In the genomic region with DNA sequence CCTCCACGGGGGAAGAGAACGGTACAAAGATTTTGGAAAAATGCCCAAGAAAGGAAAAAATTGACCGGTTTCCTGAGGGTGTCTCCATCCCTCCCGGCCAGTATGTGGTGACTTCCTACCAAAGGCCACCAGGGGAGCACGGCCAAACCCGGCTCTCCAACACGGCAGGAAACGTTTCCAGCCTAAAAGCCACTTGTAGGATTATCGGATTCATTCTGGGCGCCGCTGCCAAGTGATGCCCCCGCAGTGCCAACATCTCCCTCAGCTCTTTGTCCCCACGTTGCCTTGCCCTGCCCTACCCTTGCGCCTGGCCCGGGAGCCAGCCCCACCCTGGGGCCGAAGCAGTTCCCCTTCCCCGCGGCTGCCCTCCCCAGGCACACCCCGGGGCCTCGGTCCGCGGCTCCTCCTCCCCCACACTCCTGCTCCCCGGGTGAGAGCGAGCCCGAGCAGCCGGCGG, we compare ENCODE assay signal across 8 cellular contexts. TPM values are rescaled to one million over a fixed set of nuclear protein-coding genes. Genes with fewer than 3 reads are reported as not detected.
A peak's percentile ranks its signal among the peaks of the same experiment; 100 is the strongest.
DNase-seq lines count a peak whose midpoint lies in the region; ATAC-seq, FAIRE-seq and TF ChIP-seq lines count a peak whose summit lies in the region.

No MANE protein-coding gene starts in this region.

- peak overlapping the region; percentile 86 to 99 for H3K14ac ChIP-seq in mesenchymal stem cell (ENCODE audit: low read length in 2 of 2)

- FAIRE-seq in GM12891 (lab: Jason Lieb, UNC) = peak; percentile 82

- H3K4me3 ChIP-seq in AG04449 (ENCODE audit: low read depth, low read length) (peak overlapping the region; percentile 86), endocrine pancreas (ENCODE audit: control insufficient read depth, insufficient read depth, low read length) (peak overlapping the region; percentile 75), mesenchymal stem cell (ENCODE audit: insufficient read depth in 1 of 2, low read depth in 1 of 2, low read length in 2 of 2) (peak overlapping the region; percentile 82 to 99), stomach smooth muscle (ENCODE audit: low read length in 2 of 2) (peak overlapping the region; percentile 60 to 91)

- H4K91ac ChIP-seq in mesenchymal stem cell (ENCODE audit: low read length) = peak overlapping the region; percentile 99

- H3K4ac ChIP-seq in mesenchymal stem cell (ENCODE audit: low read depth in 1 of 2, low read length in 2 of 2) = peak overlapping the region; percentile 98 to 100

- H3K27me3 Mint-ChIP-seq in activated CD4-positive, alpha-beta T cell treated with anti-CD3 and anti-CD28 coated beads, Interleukin-2, amount 10 ng/mL, durations not matched to agents 7 days and 5 days = peaks cover 12% of the 10 kb centered on the region

- DNase-seq in AG04449 (ENCODE audit: low read depth, low spot score) = no peak
- no peak for DNase-seq in GM12891 (ENCODE audit: insufficient read length, low spot score)
- DNase-seq in NCI-H1694 treated with DMSO at 0.1 percent for 48 hours (lab: John Stamatoyannopoulos, UW) = peak; percentile 24
- peak; percentile 36 for DNase-seq in activated CD4-positive, alpha-beta T cell treated with anti-CD3 and anti-CD28 coated beads, Interleukin-2, amount 10 ng/mL, durations not matched to agents 7 days and 5 days
- peak; percentile 87 for DNase-seq in mesenchymal stem cell

- H3K9me3 Mint-ChIP-seq in activated CD4-positive, alpha-beta T cell treated with anti-CD3 and anti-CD28 coated beads, Interleukin-2, amount 10 ng/mL, durations not matched to agents 7 days and 5 days = no peaks in the 10 kb centered on the region

- WGBS in mesenchymal stem cell = under 1% methylated on average over 25 of the region's 27 CpGs

- peak overlapping the region in 1 of 2 experiments; percentile 80 for H2BK12ac ChIP-seq in mesenchymal stem cell (ENCODE audit: low read length in 2 of 2)

- peak; percentile 66 for TF ChIP-seq CTCF in AG04449 (IDR thresholded peaks at IDR 0.05; ENCODE audit: insufficient read depth, low read length, missing control alignments)

- CTCF ChIA-PET in AG04449 (lab: Yijun Ruan, JAX) = interaction anchor here (3.2 to 8.2 kb wide), 2 partner anchors 89 to 93 kb away, joined by 8 to 35 read pairs; no protein-coding TSS in a partner anchor
- CTCF ChIA-PET in activated CD4-positive, alpha-beta T cell treated with anti-CD3 and anti-CD28 coated beads, Interleukin-2, amount 10 ng/mL, durations not matched to agents 7 days and 5 days (lab: Charles Lee) = interaction anchor here (1.0 to 1.4 kb wide), 2 partner anchors 8 to 17 kb away, joined by 3 read pairs; no protein-coding TSS in a partner anchor

- H3K27ac ChIP-seq in mesenchymal stem cell (ENCODE audit: low read length, poor library complexity, severe bottlenecking) (peak overlapping the region; percentile 42), stomach smooth muscle (ENCODE audit: low read length) (peak overlapping the region; percentile 92)

- peak overlapping the region; percentile 3 for H2BK120ac ChIP-seq in mesenchymal stem cell (ENCODE audit: low read depth, low read length)

- POLR2A ChIA-PET in AG04449 (lab: Yijun Ruan, JAX) = interaction anchor here (1.0 kb wide), 2 partner anchors 29 to 61 kb away, joined by 4 to 5 read pairs; partner anchors contain the start of gene INPP5K
- POLR2A ChIA-PET in activated CD4-positive, alpha-beta T cell treated with anti-CD3 and anti-CD28 coated beads, Interleukin-2, amount 10 ng/mL, durations not matched to agents 7 days and 5 days (lab: Charles Lee) = no interaction called here

- peaks cover 4% of the 10 kb centered on the region for H3K79me1 ChIP-seq in mesenchymal stem cell (replicated peaks; ENCODE audit: low read length, poor library complexity, severe bottlenecking)

- H3K36me3 ChIP-seq in endocrine pancreas (ENCODE audit: control insufficient read depth, insufficient read depth, low read length) (no peaks in the 10 kb centered on the region), mesenchymal stem cell (ENCODE audit: control insufficient read depth in 1 of 2, insufficient read depth in 2 of 2, low read depth in 1 of 2, low read length in 2 of 2) (peaks cover 8 to 14% of the 10 kb centered on the region in 2 experiments), stomach smooth muscle (ENCODE audit: control insufficient read depth in 2 of 2, insufficient read depth in 2 of 2, low read length in 2 of 2) (no peaks in the 10 kb centered on the region)

- peak overlapping the region; percentile 91 for H3K4me2 ChIP-seq in mesenchymal stem cell (ENCODE audit: low read length, poor library complexity, severe bottlenecking)

- peaks cover 42% of the 10 kb centered on the region for H3K4me1 Mint-ChIP-seq in activated CD4-positive, alpha-beta T cell treated with anti-CD3 and anti-CD28 coated beads, Interleukin-2, amount 10 ng/mL, durations not matched to agents 7 days and 5 days

- H2BK5ac ChIP-seq in mesenchymal stem cell (ENCODE audit: low read depth, low read length, poor library complexity, severe bottlenecking) = peak overlapping the region; percentile 98

- TF ChIP-seq POLR2A in GM12891 (IDR thresholded peaks at IDR 0.05; ENCODE audit: low read depth, low read length) = no peak

- H2AK5ac ChIP-seq in mesenchymal stem cell (ENCODE audit: low read length, severe bottlenecking) = no peak overlapping the region

- H3K4me3 Mint-ChIP-seq in activated CD4-positive, alpha-beta T cell treated with anti-CD3 and anti-CD28 coated beads, Interleukin-2, amount 10 ng/mL, durations not matched to agents 7 days and 5 days = peak overlapping the region; percentile 90

- H3K9me3 ChIP-seq in endocrine pancreas (ENCODE audit: control insufficient read depth, low read length) (no peaks in the 10 kb centered on the region), mesenchymal stem cell (ENCODE audit: control insufficient read depth, low read length) (no peaks in the 10 kb centered on the region), stomach smooth muscle (ENCODE audit: control insufficient read depth in 2 of 2, low read length in 2 of 2) (no peaks in the 10 kb centered on the region)

- peak overlapping the region; percentile 90 for H2BK15ac ChIP-seq in mesenchymal stem cell (ENCODE audit: low read depth, poor library complexity, severe bottlenecking)

- peak overlapping the region; percentile 94 for H4K8ac ChIP-seq in mesenchymal stem cell (ENCODE audit: low read length)

- peak overlapping the region in 1 of 2 experiments; percentile 91 for H3K23ac ChIP-seq in mesenchymal stem cell (ENCODE audit: low read length in 2 of 2)

- H3K4me1 ChIP-seq in endocrine pancreas (ENCODE audit: control insufficient read depth, insufficient read depth, low read length) (peaks cover 8% of the 10 kb centered on the region), mesenchymal stem cell (ENCODE audit: control insufficient read depth, insufficient read depth, low read depth, low read length) (peaks cover 20% of the 10 kb centered on the region), stomach smooth muscle (ENCODE audit: control insufficient read depth, insufficient read depth, low read length) (peaks cover 17% of the 10 kb centered on the region)

- peaks cover 21% of the 10 kb centered on the region for H3K36me3 Mint-ChIP-seq in activated CD4-positive, alpha-beta T cell treated with anti-CD3 and anti-CD28 coated beads, Interleukin-2, amount 10 ng/mL, durations not matched to agents 7 days and 5 days (ENCODE audit: low read depth)

- H3K9ac ChIP-seq in endocrine pancreas (ENCODE audit: control insufficient read depth, insufficient read depth, low read length) (peak overlapping the region; percentile 87), mesenchymal stem cell (ENCODE audit: low read length) (peak overlapping the region; percentile 96), stomach smooth muscle (ENCODE audit: low read length in 2 of 2) (peak overlapping the region; percentile 83 to 86)

- peak overlapping the region; percentile 92 for H3K27ac Mint-ChIP-seq in activated CD4-positive, alpha-beta T cell treated with anti-CD3 and anti-CD28 coated beads, Interleukin-2, amount 10 ng/mL, durations not matched to agents 7 days and 5 days

- H3K27me3 ChIP-seq in endocrine pancreas (ENCODE audit: control insufficient read depth, insufficient read depth, low read length) (no peaks in the 10 kb centered on the region), mesenchymal stem cell (ENCODE audit: control insufficient read depth in 1 of 2, insufficient read depth in 1 of 2, low read length in 2 of 2) (no peaks in the 10 kb centered on the region), stomach smooth muscle (ENCODE audit: control insufficient read depth in 1 of 2, insufficient read depth in 2 of 2, low read length in 2 of 2) (no peaks in the 10 kb centered on the region)

- H2AFZ ChIP-seq in mesenchymal stem cell (ENCODE audit: low read depth, low read length) = no peak overlapping the region

- peak; percentile 30 for ATAC-seq in HG02852 (IDR thresholded peaks at IDR 0.05; ENCODE audit: unreplicated experiment)

- H3K18ac ChIP-seq in mesenchymal stem cell (ENCODE audit: low read depth in 1 of 2, low read length in 2 of 2) = peak overlapping the region; percentile 98 to 99

TF ChIP-seq in GM12891, 5 proteins besides CTCF, POLR2A, EP300 and RAD21:
- 0 out of 2 replicates have a peak, but pooled peaks have one; percentile 14 for TF ChIP-seq POLR2AphosphoS5 (IDR thresholded peaks at IDR 0.05; ENCODE audit: low read depth, low read length)
- no peak for TF ChIP-seq POU2F2 (IDR thresholded peaks at IDR 0.05; ENCODE audit: low read depth, low read length)
- no peak for TF ChIP-seq PAX5 (IDR thresholded peaks at IDR 0.05; ENCODE audit: insufficient read depth, low read length, severe bottlenecking)
- TF ChIP-seq SPI1 (IDR thresholded peaks at IDR 0.05; ENCODE audit: low read depth, low read length) = peak; percentile 40; the same call in 1 of the 2 replicates
- no peak for TF ChIP-seq TAF1 (IDR thresholded peaks at IDR 0.05; ENCODE audit: low read depth, low read length)

RNA-seq across cellular contexts. Expression of gene CRK, which starts 0.7 kb away (rescaled TPM):
- 4.2 TPM for polyA plus RNA-seq in GM12891 (2012; ENCODE audit: low read depth, missing spikeins)
- 10 to 100 TPM; 17.5 to 18.4 TPM for total RNA-seq in activated CD4-positive, alpha-beta T cell treated with anti-CD3 and anti-CD28 coated beads, Interleukin-2, amount 10 ng/mL, durations not matched to agents 7 days and 5 days
- polyA plus RNA-seq in mesenchymal stem cell (2013, experiment 1 of 2) = 51.6 TPM
- polyA plus RNA-seq in mesenchymal stem cell (2013, experiment 2 of 2) = 53.7 TPM

RNA-seq across cellular contexts. Expression of gene MYO1C, which starts 37.2 kb away (rescaled TPM):
- polyA plus RNA-seq in GM12891 (2012; ENCODE audit: low read depth, missing spikeins) = 50.6 TPM
- total RNA-seq in activated CD4-positive, alpha-beta T cell treated with anti-CD3 and anti-CD28 coated beads, Interleukin-2, amount 10 ng/mL, durations not matched to agents 7 days and 5 days = 10 to 100 TPM; 26.7 to 34.1 TPM
- 112 TPM for polyA plus RNA-seq in mesenchymal stem cell (2013, experiment 1 of 2)
- 111 TPM for polyA plus RNA-seq in mesenchymal stem cell (2013, experiment 2 of 2)

RNA-seq across cellular contexts. Expression of gene YWHAE, which starts 55.3 kb away (rescaled TPM):
- 434 TPM for polyA plus RNA-seq in GM12891 (2012; ENCODE audit: low read depth, missing spikeins)
- total RNA-seq in activated CD4-positive, alpha-beta T cell treated with anti-CD3 and anti-CD28 coated beads, Interleukin-2, amount 10 ng/mL, durations not matched to agents 7 days and 5 days = 100 to 1,000 TPM; 340 to 435 TPM
- polyA plus RNA-seq in mesenchymal stem cell (2013, experiment 1 of 2) = 476 TPM
- 478 TPM for polyA plus RNA-seq in mesenchymal stem cell (2013, experiment 2 of 2)

Comparison
In these comparisons a context has a peak if more than half of its experiments do, and no peak if none do; other contexts are left out.
1. DNase-seq: peak in NCI-H1694 treated with DMSO at 0.1 percent for 48 hours (single experiment), activated CD4-positive, alpha-beta T cell treated with anti-CD3 and anti-CD28 coated beads, Interleukin-2, amount 10 ng/mL, durations not matched to agents 7 days and 5 days (single experiment) and mesenchymal stem cell (single experiment); none in AG04449 (single experiment) and GM12891 (single experiment).
2. Peak in every context shown above with its lines, with median percentiles within 50 percentile points of each other: H3K4me3 ChIP-seq and H3K9ac ChIP-seq.